Comparison of ENCODE assay signal across 35 cellular contexts in the genomic region with DNA sequence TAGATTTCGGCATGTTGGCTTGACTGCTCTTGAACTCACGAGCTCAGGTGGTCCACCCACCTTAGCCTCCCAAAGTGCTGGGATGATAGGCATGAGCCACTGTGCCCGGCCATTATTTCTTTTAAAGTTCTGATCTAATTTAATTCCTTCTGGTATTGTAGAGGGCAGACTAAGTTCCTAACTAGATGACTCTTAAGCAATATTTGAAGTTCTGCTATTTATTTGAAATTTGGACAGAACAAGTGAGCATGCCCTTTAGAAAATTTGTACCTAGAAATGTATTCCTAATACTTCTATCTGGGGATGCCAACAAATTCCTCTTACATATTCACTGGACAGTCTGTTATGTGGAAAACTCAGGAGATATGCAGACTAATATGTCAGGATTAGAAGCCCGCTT.
"Had no signal": no experiment of that assay in that cellular context is flagged by ENCODE, and none has a peak within 500 bp of the region (broad histone marks: within the 10 kb centered on the region; RNA-seq: fewer than 3 reads in every experiment).

No MANE protein-coding gene starts in this region.

- ATAC-seq: activated naive CD4-positive, alpha-beta T cell treated with anti-CD3 and anti-CD28 coated beads, Interleukin-2, amount 50 U/mL, for 72 hours; activated naive CD8-positive, alpha-beta T cell treated with anti-CD3 and anti-CD28 coated beads, Interleukin-2, amount 50 U/mL, for 24 hours; activated T-cell treated with anti-CD3 and anti-CD28 coated beads, Interleukin-2, amount 50 U/mL, for 4 hours; activated T-cell treated with anti-CD3 and anti-CD28 coated beads, Interleukin-2, amount 50 U/mL, for 72 hours; activated T-helper 17 cell treated with anti-CD3 and anti-CD28 coated beads, Interleukin-2, amount 50 U/mL, for 72 hours; body of pancreas had no signal

- H3K27me3 ChIP-seq: adrenal gland, ascending aorta, body of pancreas, brain microvascular endothelial cell, breast epithelium, cardiac muscle cell had no signal

- DNase-seq: activated effector memory CD4-positive, alpha-beta T cell treated with anti-CD3 and anti-CD28 coated beads, Interleukin-2, amount 50 U/mL, for 16 hours; activated effector memory CD4-positive, alpha-beta T cell treated with Interleukin-2 at 50 U/mL for 16 hours; activated gamma-delta T cell; activated gamma-delta T cell treated with Interleukin-2 at 50 U/mL for 16 hours; activated naive CD4-positive, alpha-beta T cell; activated naive CD4-positive, alpha-beta T cell treated with anti-CD3 and anti-CD28 coated beads for 36 hours; activated naive CD4-positive, alpha-beta T cell treated with anti-CD3 and anti-CD28 coated beads, Interleukin-2, amount 10 ng/mL, durations not matched to agents 7 days and 5 days; activated naive CD4-positive, alpha-beta T cell treated with anti-CD3 and anti-CD28 coated beads, Interleukin-2, amount 50 U/mL, for 16 hours; activated naive CD4-positive, alpha-beta T cell treated with Interleukin-2 at 50 U/mL for 16 hours; activated naive CD8-positive, alpha-beta T cell treated with anti-CD3 and anti-CD28 coated beads for 36 hours; activated naive CD8-positive, alpha-beta T cell treated with anti-CD3 and anti-CD28 coated beads, Interleukin-2, amount 10 ng/mL, durations not matched to agents 7 days and 5 days; activated naive CD8-positive, alpha-beta T cell treated with anti-CD3 and anti-CD28 coated beads, Interleukin-2, amount 50 U/mL, for 24 hours; activated T-cell treated with anti-CD3 and anti-CD28 coated beads for 4 hours; activated T-cell treated with anti-CD3 and anti-CD28 coated beads, Interleukin-2, amount 50 U/mL, for 1 hour; activated T-cell treated with anti-CD3 and anti-CD28 coated beads, Interleukin-2, amount 50 U/mL, for 24 hours; activated T-cell treated with anti-CD3 and anti-CD28 coated beads, Interleukin-2, amount 50 U/mL, for 4 hours; activated T-cell treated with anti-CD3 and anti-CD28 coated beads, Interleukin-2, amount 50 U/mL, for 48 hours; activated T-cell treated with anti-CD3 and anti-CD28 coated beads, Interleukin-2, amount 50 U/mL, for 72 hours; adrenal gland; amniotic stem cell; amygdala; anterior cingulate cortex; aorta; body of pancreas; brain microvascular endothelial cell; caudate nucleus; central memory CD4-positive, alpha-beta T cell; cerebellar nuclear complex had no signal

- H3K4me3 ChIP-seq: adrenal gland, ascending aorta, body of pancreas, breast epithelium, cardiac muscle cell had no signal

- H3K4me1 ChIP-seq: adrenal gland, ascending aorta, body of pancreas, breast epithelium had no signal

- H3K27ac ChIP-seq: adrenal gland, ascending aorta, body of pancreas, brain microvascular endothelial cell, breast epithelium, cardiac muscle cell had no signal

- H3K9me3 ChIP-seq: adrenal gland, ascending aorta, body of pancreas, breast epithelium had no signal

- H3K36me3 ChIP-seq: adrenal gland, ascending aorta, brain microvascular endothelial cell, breast epithelium, cardiac muscle cell had no signal

- FAIRE-seq: astrocyte, bronchial epithelial cell had no signal
